In the genomic region with DNA sequence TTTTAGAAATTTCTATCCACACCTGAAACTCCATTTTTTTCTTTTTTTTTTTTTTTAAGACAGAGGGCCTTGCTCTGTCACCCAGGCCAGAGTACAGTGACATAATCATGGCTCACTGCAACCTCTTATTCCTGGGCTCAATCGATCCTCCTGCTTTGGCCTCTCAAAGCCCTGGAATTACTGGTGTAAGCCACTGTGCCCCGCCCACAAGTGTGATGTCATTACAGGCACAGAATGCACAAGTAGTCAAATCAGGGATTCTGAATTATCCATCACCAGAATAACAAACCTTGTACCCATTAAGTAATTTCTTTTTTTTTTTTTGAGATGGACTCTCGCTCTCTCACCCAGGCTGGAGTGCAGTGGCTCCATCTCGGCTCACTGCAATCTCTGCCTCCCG, we compare ENCODE assay signal across 1 cellular context.
TF ChIP-seq lines count a peak whose summit lies in the region.

No MANE protein-coding gene starts in this region.

TF ChIP-seq in IMR-90, 13 proteins besides CTCF, POLR2A, EP300 and RAD21:
- TF ChIP-seq MAZ (IDR thresholded peaks at IDR 0.05; ENCODE audit: borderline replicate concordance, low read depth, low read length) (no peak), SMC3 (IDR thresholded peaks at IDR 0.05; ENCODE audit: low read depth, low read length) (no peak), BHLHE40 (IDR thresholded peaks at IDR 0.05; ENCODE audit: low read depth, low read length) (no peak), USF2 (IDR thresholded peaks at IDR 0.05; ENCODE audit: low read depth, low read length) (no peak), FOS (IDR thresholded peaks at IDR 0.05; ENCODE audit: low read depth, low read length) (no peak), ELK1 (IDR thresholded peaks at IDR 0.05; ENCODE audit: borderline replicate concordance, low read depth, low read length) (no peak)
